Comparison of ENCODE assay signal across 9 cellular contexts in genomic region chr1:67307251-67308060, GRCh38. TPM values are rescaled to one million over a fixed set of nuclear protein-coding genes. Genes with fewer than 3 reads are reported as not detected.
DNase-seq lines count a peak whose midpoint lies in the region; ATAC-seq lines count a peak whose summit lies in the region.
"Had no signal": no experiment of that assay in that cellular context is flagged by ENCODE, and none has a peak within 500 bp of the region (broad histone marks: within the 10 kb centered on the region; RNA-seq: fewer than 3 reads in every experiment).

Gene IL12RB2 (plus strand): TSS chr1:67307873. CDS start chr1:67320369, 12,496 bp downstream.

- peaks cover 0 to 5% (median 0%) of the 10 kb centered on the region in 11 experiments; a peak in 2 of 22 replicates for H3K27me3 ChIP-seq in BLaER1 treated with 17β-estradiol and CSF1 and Interleukin-3, amounts not matched to agents 10 nM and 100 nM
- peaks cover 28% of the 10 kb centered on the region for H3K27me3 ChIP-seq in iPS-18a (ENCODE audit: control insufficient read depth, insufficient read depth, low read length)

- H3K9ac ChIP-seq in BLaER1 treated with 17β-estradiol and CSF1 and Interleukin-3, amounts not matched to agents 10 nM and 100 nM, result peak within 1 kb of the TSS; percentile 78 to 94 (median 85)
- no peak within 1 kb of the TSS for H3K9ac ChIP-seq in iPS-18a (ENCODE audit: low read length)

- H4K20me1 ChIP-seq in BLaER1 treated with 17β-estradiol and CSF1 and Interleukin-3, amounts not matched to agents 10 nM and 100 nM, result no peaks in the 10 kb centered on the region

- H3K27ac ChIP-seq in BLaER1 treated with 17β-estradiol and CSF1 and Interleukin-3, amounts not matched to agents 10 nM and 100 nM, result peak within 1 kb of the TSS; percentile 34 to 91 (median 84); a peak in 21 of 22 replicates
- no peak within 1 kb of the TSS for H3K27ac ChIP-seq in iPS-18a (ENCODE audit: low read length)
- H3K27ac ChIP-seq: adrenal gland had no signal

- H3K9me3 Mint-ChIP-seq in activated naive CD4-positive, alpha-beta T cell treated with anti-CD3 and anti-CD28 coated beads for 36 hours, result no peaks in the 10 kb centered on the region

- H3K36me3 Mint-ChIP-seq in activated naive CD4-positive, alpha-beta T cell treated with anti-CD3 and anti-CD28 coated beads for 36 hours (ENCODE audit: low read depth), result peaks cover 43% of the 10 kb centered on the region

- peaks cover 44% of the 10 kb centered on the region for H3K4me1 Mint-ChIP-seq in activated naive CD4-positive, alpha-beta T cell treated with anti-CD3 and anti-CD28 coated beads for 36 hours (ENCODE audit: low read depth)

- intact Hi-C loops in activated naive CD4-positive, alpha-beta T cell treated with anti-CD3 and anti-CD28 coated beads for 36 hours (cut with micrococcal nuclease), result no loop called here

- peak within 1 kb of the TSS; percentile 95 for H3K4me3 Mint-ChIP-seq in activated naive CD4-positive, alpha-beta T cell treated with anti-CD3 and anti-CD28 coated beads for 36 hours

- peak within 1 kb of the TSS; percentile 58 to 81 (median 71) for H3K4me3 ChIP-seq in BLaER1 treated with 17β-estradiol and CSF1 and Interleukin-3, amounts not matched to agents 10 nM and 100 nM
- peak within 1 kb of the TSS; percentile 73 for H3K4me3 ChIP-seq in iPS-18a (ENCODE audit: low read length)

- peak within 1 kb of the TSS; percentile 78 to 96 (median 92) for H3K4me2 ChIP-seq in BLaER1 treated with 17β-estradiol and CSF1 and Interleukin-3, amounts not matched to agents 10 nM and 100 nM

- no peaks in the 10 kb centered on the region for H3K9me3 ChIP-seq in BLaER1 treated with 17β-estradiol and CSF1 and Interleukin-3, amounts not matched to agents 10 nM and 100 nM (replicated peaks in 1 of 11)
- H3K9me3 ChIP-seq in iPS-18a (ENCODE audit: control insufficient read depth, low read depth, low read length), result no peaks in the 10 kb centered on the region
- H3K9me3 ChIP-seq: adrenal gland had no signal

- H3K36me3 ChIP-seq in BLaER1 treated with 17β-estradiol and CSF1 and Interleukin-3, amounts not matched to agents 10 nM and 100 nM, result no peaks in the 10 kb centered on the region; a peak in 1 of 22 replicates
- H3K36me3 ChIP-seq in iPS-18a (ENCODE audit: control insufficient read depth, low read depth, low read length), result no peaks in the 10 kb centered on the region
- H3K36me3 ChIP-seq: adrenal gland had no signal

- H3K27ac Mint-ChIP-seq in activated naive CD4-positive, alpha-beta T cell treated with anti-CD3 and anti-CD28 coated beads for 36 hours, result peak within 1 kb of the TSS; percentile 97

- peaks cover 33 to 63% (median 42%) of the 10 kb centered on the region in 10 experiments for H3K4me1 ChIP-seq in BLaER1 treated with 17β-estradiol and CSF1 and Interleukin-3, amounts not matched to agents 10 nM and 100 nM
- H3K4me1 ChIP-seq in iPS-18a (ENCODE audit: control insufficient read depth, low read depth, low read length), result peaks cover 2% of the 10 kb centered on the region

- DNase-seq in NCI-H748 treated with DMSO at 0.1 percent for 48 hours (lab: John Stamatoyannopoulos, UW) (peak; percentile 25), pons (ENCODE audit: low spot score) (no peak)
- peak; percentile 72 for DNase-seq in activated naive CD4-positive, alpha-beta T cell treated with anti-CD3 and anti-CD28 coated beads for 36 hours
- DNase-seq in stimulated activated CD4-positive, alpha-beta T cell treated with anti-CD3 and anti-CD28 coated beads, Interleukin-15, amount 100 ng/mL, for 48 hours (ENCODE audit: low read depth in 2 of 2), result peak; percentile 31 to 54

- H3K27me3 Mint-ChIP-seq in activated naive CD4-positive, alpha-beta T cell treated with anti-CD3 and anti-CD28 coated beads for 36 hours (ENCODE audit: low read depth), result no peaks in the 10 kb centered on the region

- CTCF ChIA-PET in activated naive CD4-positive, alpha-beta T cell treated with anti-CD3 and anti-CD28 coated beads for 36 hours (lab: Charles Lee), result interaction anchor here (0.9 to 1.2 kb wide), 2 partner anchors 26 to 193 kb away, joined by 3 to 4 read pairs; no protein-coding TSS in a partner anchor

- ATAC-seq in GM21737 (IDR thresholded peaks at IDR 0.05; ENCODE audit: unreplicated experiment), result peak; percentile 53
- no peak for ATAC-seq in GM19455 (IDR thresholded peaks at IDR 0.05; ENCODE audit: unreplicated experiment)

RNA-seq across cellular contexts. Expression of gene IL12RB2, which starts in this region (rescaled TPM):
- total RNA-seq in activated naive CD4-positive, alpha-beta T cell treated with anti-CD3 and anti-CD28 coated beads for 36 hours, result 10 to 100 TPM; 76.5 to 82.9 TPM
